1 cellular context compared by ENCODE assay signal in the genomic region with DNA sequence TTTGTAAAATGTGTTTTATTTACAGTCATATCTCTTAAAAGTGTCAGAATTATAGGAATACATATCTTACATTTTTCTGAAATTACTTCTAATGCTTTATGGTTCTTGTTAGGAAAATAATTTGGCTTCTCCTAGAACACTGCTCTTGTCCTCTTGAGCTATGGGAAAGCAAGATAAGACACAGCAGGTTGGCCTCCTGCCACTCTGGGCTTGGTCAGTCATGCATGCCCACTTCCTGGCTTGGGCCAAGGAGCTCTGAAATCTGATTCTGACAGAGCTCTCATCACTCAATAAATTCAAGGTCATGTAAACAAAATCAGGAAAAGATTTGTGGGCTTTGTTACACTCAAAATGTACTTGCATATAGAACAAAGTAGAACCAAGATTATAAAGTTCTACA.
TF ChIP-seq lines count a peak whose summit lies in the region.

No MANE protein-coding gene starts in this region.

TF ChIP-seq in HepG2, 621 proteins besides CTCF, POLR2A, EP300 and RAD21 (continued from another document):
- no peak for TF ChIP-seq TCF12 (IDR thresholded peaks at IDR 0.05)
- no peak for TF ChIP-seq TCF12 (CRISPR knock-in tag; IDR thresholded peaks at IDR 0.05)
